In the genomic region with DNA sequence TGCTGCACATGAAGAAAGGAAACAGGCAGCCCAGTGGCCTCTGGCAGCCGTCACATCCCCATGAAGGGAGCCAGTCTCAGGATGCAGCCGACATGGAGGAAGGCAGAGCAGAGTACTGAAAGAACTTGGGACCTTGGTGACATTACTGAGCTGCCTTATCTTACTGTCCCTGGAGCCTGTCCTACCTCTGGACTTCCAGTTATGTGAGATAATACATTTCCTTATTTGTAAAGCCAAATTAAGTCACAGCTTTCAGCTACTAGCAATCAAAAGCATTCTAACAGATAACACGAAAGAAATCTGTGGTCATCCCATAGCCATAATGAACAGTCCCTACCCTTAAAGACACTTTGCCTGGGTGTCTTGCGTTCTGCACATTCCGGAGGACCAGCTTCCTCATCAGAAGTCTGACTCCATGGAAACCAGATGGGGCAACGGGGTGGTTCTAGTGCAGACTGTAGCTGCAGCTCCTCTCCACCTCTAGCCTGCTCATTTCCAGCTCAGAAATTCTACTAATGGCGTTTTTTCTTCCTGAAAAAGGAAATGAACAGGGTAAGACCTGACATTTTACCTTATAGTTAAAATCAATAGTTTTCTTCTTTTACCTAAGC, we compare ENCODE assay signal across 20 cellular contexts.
"Had no signal": no experiment of that assay in that cellular context is flagged by ENCODE, and none has a peak within 500 bp of the region (broad histone marks: within the 10 kb centered on the region; RNA-seq: fewer than 3 reads in every experiment).

No MANE protein-coding gene starts in this region.

- DNase-seq: activated CD4-positive, alpha-beta T cell treated with anti-CD3 and anti-CD28 coated beads, Interleukin-2, amount 10 ng/mL, durations not matched to agents 7 days and 5 days; activated CD4-positive, CD25-positive, alpha-beta regulatory T cell treated with anti-CD3 and anti-CD28 coated beads, Interleukin-2, amount 50 U/mL, for 72 hours; activated CD8-positive, alpha-beta memory T cell treated with anti-CD3 and anti-CD28 coated beads, Interleukin-2, amount 10 ng/mL, durations not matched to agents 7 days and 5 days; activated CD8-positive, alpha-beta T cell treated with anti-CD3 and anti-CD28 coated beads for 36 hours; activated effector memory CD4-positive, alpha-beta T cell treated with anti-CD3 and anti-CD28 coated beads, Interleukin-2, amount 50 U/mL, for 16 hours; activated T-cell treated with anti-CD3 and anti-CD28 coated beads for 4 hours; aorta; central memory CD4-positive, alpha-beta T cell; dermis blood vessel endothelial cell; kidney; natural killer cell; retina; stimulated activated CD4-positive, alpha-beta T cell treated with anti-CD3 and anti-CD28 coated beads, Interleukin-1b, Interleukin-23, amount 100 ng/mL, for 48 hours; stimulated activated naive CD8-positive, alpha-beta T cell treated with anti-CD3 and anti-CD28 coated beads, Interleukin-15, amount 100 ng/mL, for 72 hours; T-helper 1 cell; T-helper 9 cell; testis had no signal

- H3K9me3 ChIP-seq: SJSA1, testis had no signal

- FAIRE-seq: kidney had no signal

- ATAC-seq: activated CD8-positive, alpha-beta memory T cell treated with anti-CD3 and anti-CD28 coated beads, Interleukin-2, amount 10 ng/mL, durations not matched to agents 7 days and 5 days; activated CD8-positive, alpha-beta T cell treated with anti-CD3 and anti-CD28 coated beads for 36 hours; left lobe of liver; natural killer cell; stimulated activated naive CD8-positive, alpha-beta T cell treated with anti-CD3 and anti-CD28 coated beads, Interleukin-15, amount 100 ng/mL, for 72 hours had no signal

- H3K27ac ChIP-seq: SJSA1, testis, VCaP had no signal

- H3K4me1 ChIP-seq: SJSA1, testis had no signal

- H3K4me3 ChIP-seq: SJSA1, testis had no signal

- H3K36me3 ChIP-seq: SJSA1 had no signal

- H3K27me3 ChIP-seq: testis had no signal
